In the genomic region with DNA sequence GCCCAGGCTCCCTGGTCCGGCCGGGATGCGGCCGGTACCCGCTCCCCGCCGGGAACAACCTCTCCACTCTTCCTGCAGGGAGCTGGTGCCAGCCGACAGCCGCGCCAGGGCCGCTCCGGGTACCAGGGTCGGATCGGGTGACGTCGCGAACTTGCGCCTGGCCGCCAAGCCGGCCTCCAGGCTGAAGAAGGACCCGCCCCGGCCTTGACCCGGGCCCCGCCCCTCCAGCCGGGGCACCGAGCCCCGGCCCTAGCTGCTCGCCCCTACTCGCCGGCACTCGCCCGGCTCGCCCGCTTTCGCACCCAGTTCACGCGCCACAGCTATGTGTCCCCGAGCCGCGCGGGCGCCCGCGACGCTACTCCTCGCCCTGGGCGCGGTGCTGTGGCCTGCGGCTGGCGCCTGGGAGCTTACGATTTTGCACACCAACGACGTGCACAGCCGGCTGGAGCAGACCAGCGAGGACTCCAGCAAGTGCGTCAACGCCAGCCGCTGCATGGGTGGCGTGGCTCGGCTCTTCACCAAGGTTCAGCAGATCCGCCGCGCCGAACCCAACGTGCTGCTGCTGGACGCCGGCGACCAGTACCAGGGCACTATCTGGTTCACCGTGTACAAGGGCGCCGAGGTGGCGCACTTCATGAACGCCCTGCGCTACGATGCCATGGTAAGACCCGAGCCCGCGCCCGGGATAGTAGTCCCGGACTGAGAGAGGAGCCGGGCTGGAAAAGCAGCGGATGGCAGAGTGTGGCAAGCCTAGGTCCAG, we compare ENCODE assay signal across 8 cellular contexts. TPM values are rescaled to one million over a fixed set of nuclear protein-coding genes. Genes with fewer than 3 reads are reported as not detected.
DNase-seq lines count a peak whose midpoint lies in the region; ATAC-seq, FAIRE-seq and TF ChIP-seq lines count a peak whose summit lies in the region.

A gene (plus strand): TSS at position 266 of the 760 bp plus-strand sequence. CDS start 57 bp downstream, at position 323.

- peak within 1 kb of the TSS; percentile 39 for H2AFZ ChIP-seq in keratinocyte (ENCODE audit: control insufficient read depth, low read length)
- peak within 1 kb of the TSS; percentile 89 for H2AFZ ChIP-seq in smooth muscle cell (ENCODE audit: low read depth)

- H3K27me3 ChIP-seq in CD8-positive, alpha-beta T cell (ENCODE audit: insufficient read depth, low read length): no peaks in the 10 kb centered on the region
- H3K27me3 ChIP-seq in keratinocyte (ENCODE audit: control insufficient read depth, extremely low read depth, insufficient read depth, low read length) (no peaks in the 10 kb centered on the region), smooth muscle cell (ENCODE audit: low read depth) (no peaks in the 10 kb centered on the region)

- DNase-seq in CD8-positive, alpha-beta T cell: peak; percentile 19 to 78 (median 46)
- DNase-seq in T-cell: peak in 28 of 34 experiments; percentile 10 to 48 (median 27)
- peak; percentile 5 for DNase-seq in cerebellar cortex (ENCODE audit: low spot score)
- no peak for DNase-seq in keratinocyte (ENCODE audit: low read depth, low spot score)
- DNase-seq in smooth muscle cell (lab: John Stamatoyannopoulos, UW; ENCODE audit: unreplicated experiment): peak; percentile 76
- no peak for DNase-seq in OCI-M2 (lab: John Stamatoyannopoulos, UW; ENCODE audit: unreplicated experiment)

- peaks cover 43% of the 10 kb centered on the region for H3K4me1 ChIP-seq in CD8-positive, alpha-beta T cell (ENCODE audit: insufficient read depth, low read length)
- H3K4me1 ChIP-seq in keratinocyte (ENCODE audit: control insufficient read depth, extremely low read depth, insufficient read depth, low read length) (peaks cover 34% of the 10 kb centered on the region), smooth muscle cell (ENCODE audit: low read depth) (no peaks in the 10 kb centered on the region)

- H3K9me3 ChIP-seq in CD8-positive, alpha-beta T cell (ENCODE audit: low read length): no peaks in the 10 kb centered on the region
- H3K9me3 ChIP-seq in keratinocyte (ENCODE audit: control insufficient read depth, low read depth, low read length): no peaks in the 10 kb centered on the region
- no peaks in the 10 kb centered on the region for H3K9me3 ChIP-seq in smooth muscle cell (replicated peaks; ENCODE audit: low read depth)

- peaks cover 61% of the 10 kb centered on the region for H3K4me1 Mint-ChIP-seq in CD8-positive, alpha-beta T cell (ENCODE audit: low read depth)
- peaks cover 53 to 63% (median 55%) of the 10 kb centered on the region in 3 donors for H3K4me1 Mint-ChIP-seq in T-cell

- H3K9ac ChIP-seq in keratinocyte (ENCODE audit: control insufficient read depth, extremely low read depth, insufficient read depth, low read length) (peak within 1 kb of the TSS; percentile 94), smooth muscle cell (ENCODE audit: low read depth) (peak within 1 kb of the TSS; percentile 90)

- H3F3A ChIP-seq in smooth muscle cell (ENCODE audit: low read depth): no peaks in the 10 kb centered on the region

- CTCF ChIA-PET in CD8-positive, alpha-beta T cell (lab: Charles Lee): interaction anchor here (0.9 to 18.4 kb wide), 14 partner anchors 10 to 220 kb away, joined by 3 to 187 read pairs (median 5); no protein-coding TSS in a partner anchor
- CTCF ChIA-PET in T-cell (lab: Charles Lee): interaction anchor here (0.6 to 2.9 kb wide), 6 partner anchors 8 to 77 kb away, joined by 3 to 7 read pairs (median 4); no protein-coding TSS in a partner anchor

- dilution Hi-C loops in keratinocyte (cut with MboI; ENCODE audit: extremely low pct_ligation_motif_present, low sequenced_read_pairs): no loop called here

- peak within 1 kb of the TSS; percentile 71 for H3K27ac ChIP-seq in CD8-positive, alpha-beta T cell (ENCODE audit: low read depth, low read length)
- H3K27ac ChIP-seq in keratinocyte (ENCODE audit: control insufficient read depth, insufficient read depth, low read length): peak within 1 kb of the TSS; percentile 84
- peak within 1 kb of the TSS; percentile 90 for H3K27ac ChIP-seq in smooth muscle cell (ENCODE audit: low read depth)

- intact Hi-C loops in CD8-positive, alpha-beta T cell (cut with DNase I, micrococcal nuclease): loop anchor here (1.0 to 10.0 kb wide), 4 partner anchors 33 to 225 kb away; a partner anchor contains a TSS

- ATAC-seq in CD8-positive, alpha-beta T cell: peak; percentile 58
- ATAC-seq in GM19324 (IDR thresholded peaks at IDR 0.05; ENCODE audit: low FRiP score, unreplicated experiment) (peak; percentile 96), HG03378 (IDR thresholded peaks at IDR 0.05; ENCODE audit: unreplicated experiment) (peak; percentile 52), T-cell (replicated peaks in 1 of 4) (peak; percentile 54 to 67 (median 64))

- H3K36me3 Mint-ChIP-seq in CD8-positive, alpha-beta T cell: peaks cover 18% of the 10 kb centered on the region
- no peaks in the 10 kb centered on the region for H3K36me3 Mint-ChIP-seq in T-cell

- peak within 1 kb of the TSS; percentile 97 for H3K27ac Mint-ChIP-seq in CD8-positive, alpha-beta T cell
- peak within 1 kb of the TSS; percentile 88 to 93 for H3K27ac Mint-ChIP-seq in T-cell

- H3K9me1 ChIP-seq in keratinocyte (ENCODE audit: control insufficient read depth, extremely low read depth, insufficient read depth, low read length): no peaks in the 10 kb centered on the region

- under 1% methylated on average over 81 of the region's 82 CpGs for WGBS in smooth muscle cell (ENCODE audit: low lambda C conversion rate)

- TF ChIP-seq CTCF in CD8-positive, alpha-beta T cell (IDR thresholded peaks at IDR 0.05): no peak
- no peak for TF ChIP-seq CTCF in keratinocyte (optimal IDR thresholded peaks at IDR 0.05 in 1 of 3, IDR thresholded peaks at IDR 0.05 in 1 of 3, conservative IDR thresholded peaks at IDR 0.05 in 1 of 3; ENCODE audit: extremely low read depth in 1 of 3, insufficient read depth in 2 of 3, low read length in 3 of 3)
- TF ChIP-seq CTCF in smooth muscle cell (IDR thresholded peaks at IDR 0.05; ENCODE audit: borderline replicate concordance, insufficient read depth, poor library complexity, severe bottlenecking): no peak

- no peaks in the 10 kb centered on the region for H3K36me3 ChIP-seq in CD8-positive, alpha-beta T cell (ENCODE audit: insufficient read depth, low read length)
- H3K36me3 ChIP-seq in keratinocyte (ENCODE audit: control insufficient read depth in 2 of 2, extremely low read depth in 1 of 2, insufficient read depth in 2 of 2, low read length in 2 of 2) (peaks cover 4 to 26% of the 10 kb centered on the region in 2 experiments), smooth muscle cell (ENCODE audit: low read depth) (no peaks in the 10 kb centered on the region)

- no peaks in the 10 kb centered on the region for H3K9me3 Mint-ChIP-seq in CD8-positive, alpha-beta T cell
- no peaks in the 10 kb centered on the region for H3K9me3 Mint-ChIP-seq in T-cell

- H3K79me2 ChIP-seq in keratinocyte (ENCODE audit: control insufficient read depth, insufficient read depth, low read length) (peaks cover 61% of the 10 kb centered on the region), smooth muscle cell (ENCODE audit: low read depth) (peaks cover 57% of the 10 kb centered on the region)

- H3K4me2 ChIP-seq in keratinocyte (ENCODE audit: control insufficient read depth, extremely low read depth, insufficient read depth, low read depth, low read length) (peak within 1 kb of the TSS; percentile 87), smooth muscle cell (peak within 1 kb of the TSS; percentile 97)

- H4K20me1 ChIP-seq in keratinocyte (ENCODE audit: control insufficient read depth, extremely low read depth, insufficient read depth, low read length): no peaks in the 10 kb centered on the region
- peaks cover 33% of the 10 kb centered on the region for H4K20me1 ChIP-seq in smooth muscle cell (ENCODE audit: low read depth)

- peak within 1 kb of the TSS; percentile 65 for H3K4me3 ChIP-seq in CD8-positive, alpha-beta T cell (ENCODE audit: low read depth, low read length)
- peak within 1 kb of the TSS; percentile 58 to 95 (median 92) for H3K4me3 ChIP-seq in keratinocyte (ENCODE audit: control insufficient read depth in 2 of 3, extremely low read depth in 1 of 3, insufficient read depth in 2 of 3, low read depth in 1 of 3, low read length in 3 of 3)
- peak within 1 kb of the TSS; percentile 81 for H3K4me3 ChIP-seq in smooth muscle cell

- POLR2A ChIA-PET in CD8-positive, alpha-beta T cell (lab: Charles Lee): interaction anchor here (0.7 to 5.3 kb wide), 24 partner anchors 9 to 1591 kb away, joined by 3 to 69 read pairs (median 5); a partner anchor contains a TSS
- POLR2A ChIA-PET in T-cell (lab: Charles Lee): interaction anchor here (0.5 to 0.7 kb wide), 6 partner anchors 9 to 1579 kb away, joined by 3 to 7 read pairs (median 3); no protein-coding TSS in a partner anchor

- no peak for FAIRE-seq in keratinocyte (lab: Jason Lieb, UNC)

- H3K4me3 Mint-ChIP-seq in CD8-positive, alpha-beta T cell: peak within 1 kb of the TSS; percentile 98
- peak within 1 kb of the TSS; percentile 88 to 96 (median 95) for H3K4me3 Mint-ChIP-seq in T-cell

- no peaks in the 10 kb centered on the region for H3K27me3 Mint-ChIP-seq in CD8-positive, alpha-beta T cell (ENCODE audit: low read depth)
- H3K27me3 Mint-ChIP-seq in T-cell: peaks cover 33 to 64% of the 10 kb centered on the region in 2 donors

RNA-seq across cellular contexts. Expression of the gene that starts here (rescaled TPM):
- 10 to 100 TPM; 12.7 to 13.0 TPM for total RNA-seq in CD8-positive, alpha-beta T cell
- total RNA-seq in T-cell: 10 to 100 TPM in 3 of 5 donors, 1 to 10 TPM in 2; 8.0 to 18.6 (median 11.0) TPM
- polyA plus RNA-seq in keratinocyte: 114 to 280 TPM (median 268 TPM) in 3 replicates
- polyA plus RNA-seq in keratinocyte (2011; ENCODE audit: low read depth): 14.3 TPM
- polyA plus RNA-seq in keratinocyte (2011; cell fraction: cytosol; rRNA removed): 116 and 207 TPM in 2 replicates
- 173 and 193 TPM in 2 replicates for polyA plus RNA-seq in keratinocyte (2011; cell fraction: nucleus; rRNA removed)
- 33.4 and 214 TPM in 2 replicates for polyA plus RNA-seq in keratinocyte (2012; ENCODE audit: low replicate concordance)
- polyA minus RNA-seq in keratinocyte: 118 to 284 TPM (median 138 TPM) in 3 replicates
- 325 TPM for polyA minus RNA-seq in keratinocyte (2011; cell fraction: cytosol; rRNA and poly(A)+ RNA removed)
- polyA minus RNA-seq in keratinocyte (2011; cell fraction: nucleus; rRNA and poly(A)+ RNA removed): 170 and 250 TPM in 2 replicates
- 124 and 137 TPM in 2 replicates for total RNA-seq in smooth muscle cell
- polyA plus RNA-seq in smooth muscle cell: 72.8 and 88.6 TPM in 2 replicates

Comparison
In these comparisons a context has a peak if more than half of its experiments do, and no peak if none do; other contexts are left out.
1. DNase-seq: peak in CD8-positive, alpha-beta T cell (7 of 7), T-cell (28 of 34), cerebellar cortex (single experiment) and smooth muscle cell (single experiment); none in keratinocyte (single experiment) and OCI-M2 (single experiment).
2. Peak in every context shown above with its lines, with median percentiles within 50 percentile points of each other: ATAC-seq, H3K27ac ChIP-seq and H3K4me3 ChIP-seq.